Comparison of ENCODE assay signal across 6 cellular contexts in genomic region chr16:2105291-2105690, GRCh38. TPM values are rescaled to one million over a fixed set of nuclear protein-coding genes. Genes with fewer than 3 reads are reported as not detected.
DNase-seq lines count a peak whose midpoint lies in the region; TF ChIP-seq lines count a peak whose summit lies in the region.
"Not testable (repeated sequence)": the region's sequence is repeated elsewhere in the genome, so short reads cannot be mapped to it uniquely, and the experiment has no call there.
"Had no signal": no experiment of that assay in that cellular context is flagged by ENCODE, and none has a peak within 500 bp of the region (broad histone marks: within the 10 kb centered on the region; RNA-seq: fewer than 3 reads in every experiment).

No MANE protein-coding gene starts in this region.

- H3K36me3 ChIP-seq in esophagus muscularis mucosa = peaks cover 65 to 94% (median 83%) of the 10 kb centered on the region in 4 donors

- H3K9me3 ChIP-seq in esophagus muscularis mucosa = not testable (repeated sequence)

- not testable (repeated sequence) for TF ChIP-seq EP300 in esophagus muscularis mucosa (IDR thresholded peaks at IDR 0.05)

- not testable (repeated sequence) for H3K4me3 ChIP-seq in esophagus muscularis mucosa

- intact Hi-C loops in esophagus muscularis mucosa (cut with DNase I) = not testable (repeated sequence)

- POLR2A ChIA-PET in RWPE1 (lab: Yijun Ruan, JAX; ENCODE audit: low non-redundant PET) = not testable (repeated sequence)

- WGBS in esophagus muscularis mucosa = 95% methylated on average over 10 of the region's 21 CpGs

- H3K27ac ChIP-seq in RWPE1 (peak overlapping the region; percentile 30), esophagus muscularis mucosa (replicated peaks in 1 of 4) (peak overlapping the region in 3 of 4 donors; percentile 19 to 49 (median 30))

- H3K27me3 ChIP-seq in esophagus muscularis mucosa = not testable (repeated sequence)

- DNase-seq in RWPE1 (ENCODE audit: low spot score); esophagus muscularis mucosa (ENCODE audit: extremely low spot score): not testable (repeated sequence)

- not testable (repeated sequence) for TF ChIP-seq POLR2A in esophagus muscularis mucosa (IDR thresholded peaks at IDR 0.05; ENCODE audit: low read depth)

- CTCF ChIA-PET in RWPE1 (lab: Yijun Ruan, JAX) = not testable (repeated sequence)

- TF ChIP-seq CTCF in RWPE1 (conservative IDR thresholded peaks at IDR 0.05; ENCODE audit: low read depth); esophagus muscularis mucosa (IDR thresholded peaks at IDR 0.05): not testable (repeated sequence)

- not testable (repeated sequence) for H3K4me1 ChIP-seq in esophagus muscularis mucosa

RNA-seq across cellular contexts. Expression of gene PKD1, which starts 30.4 kb away (rescaled TPM):
- total RNA-seq in esophagus muscularis mucosa = 100 to 1,000 TPM; 297 to 459 (median 366) TPM

RNA-seq across cellular contexts. Expression of gene RAB26, which starts 43.1 kb away (rescaled TPM):
- total RNA-seq in esophagus muscularis mucosa = not detected
- total RNA-seq: A172; CD4-positive, alpha-beta T cell; CD4-positive, CD25-positive, alpha-beta regulatory T cell; CD8-positive, alpha-beta T cell had no signal

RNA-seq across cellular contexts. Expression of gene TRAF7, which starts 50.3 kb away (rescaled TPM):
- 10 to 100 TPM; 42.6 to 64.5 (median 54.3) TPM for total RNA-seq in esophagus muscularis mucosa

RNA-seq across cellular contexts. Expression of gene TSC2, which starts 57.5 kb away (rescaled TPM):
- total RNA-seq in esophagus muscularis mucosa = 10 to 100 TPM; 41.3 to 71.7 (median 52.0) TPM

RNA-seq across cellular contexts. Expression of gene NTHL1, which starts 57.7 kb away (rescaled TPM):
- 10 to 100 TPM; 11.8 to 25.2 (median 18.9) TPM for total RNA-seq in esophagus muscularis mucosa
